ENCODE assay signal across 1 cellular context in the genomic region with DNA sequence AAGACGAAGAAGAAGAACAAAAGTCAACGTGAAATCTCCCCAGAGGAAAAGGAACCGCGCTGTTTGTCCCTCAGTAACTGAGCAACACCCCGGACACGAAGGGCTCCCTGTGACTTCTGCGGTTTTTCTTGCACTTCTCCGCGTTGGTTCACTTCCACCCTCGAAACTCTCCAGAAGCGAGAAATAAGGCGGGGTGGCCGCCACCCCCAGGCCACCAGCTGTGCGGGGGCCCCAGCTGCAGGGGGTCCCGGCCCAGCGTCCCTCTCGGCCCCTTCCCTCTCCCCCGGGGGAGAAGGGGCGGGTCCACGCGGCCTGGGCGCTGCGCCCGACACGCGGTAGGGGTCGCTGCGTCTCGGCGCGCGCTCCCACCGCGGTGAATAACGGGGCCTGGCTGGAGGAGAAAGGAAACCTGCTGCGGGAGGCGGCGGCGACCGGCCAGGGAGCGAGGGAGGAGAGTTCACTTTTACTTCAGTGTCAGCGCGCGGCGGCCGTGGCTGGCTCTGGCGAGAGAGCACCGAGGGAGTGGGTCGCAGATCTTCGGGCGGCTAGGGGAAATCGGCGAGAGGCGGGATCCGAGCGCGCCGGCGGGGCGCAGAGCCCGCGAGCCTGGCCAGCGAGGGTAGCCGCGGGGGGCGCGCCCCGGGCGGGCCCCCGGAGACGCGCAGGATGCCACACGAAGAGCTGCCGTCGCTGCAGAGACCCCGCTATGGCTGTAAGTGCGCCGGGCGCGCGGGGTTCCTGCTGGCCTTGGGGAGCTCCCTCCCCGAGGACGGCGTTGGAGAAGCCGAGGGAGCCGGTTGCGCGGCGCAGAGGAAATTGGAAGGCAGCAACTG.
TF ChIP-seq lines count a peak whose summit lies in the region.

A gene with protein sequence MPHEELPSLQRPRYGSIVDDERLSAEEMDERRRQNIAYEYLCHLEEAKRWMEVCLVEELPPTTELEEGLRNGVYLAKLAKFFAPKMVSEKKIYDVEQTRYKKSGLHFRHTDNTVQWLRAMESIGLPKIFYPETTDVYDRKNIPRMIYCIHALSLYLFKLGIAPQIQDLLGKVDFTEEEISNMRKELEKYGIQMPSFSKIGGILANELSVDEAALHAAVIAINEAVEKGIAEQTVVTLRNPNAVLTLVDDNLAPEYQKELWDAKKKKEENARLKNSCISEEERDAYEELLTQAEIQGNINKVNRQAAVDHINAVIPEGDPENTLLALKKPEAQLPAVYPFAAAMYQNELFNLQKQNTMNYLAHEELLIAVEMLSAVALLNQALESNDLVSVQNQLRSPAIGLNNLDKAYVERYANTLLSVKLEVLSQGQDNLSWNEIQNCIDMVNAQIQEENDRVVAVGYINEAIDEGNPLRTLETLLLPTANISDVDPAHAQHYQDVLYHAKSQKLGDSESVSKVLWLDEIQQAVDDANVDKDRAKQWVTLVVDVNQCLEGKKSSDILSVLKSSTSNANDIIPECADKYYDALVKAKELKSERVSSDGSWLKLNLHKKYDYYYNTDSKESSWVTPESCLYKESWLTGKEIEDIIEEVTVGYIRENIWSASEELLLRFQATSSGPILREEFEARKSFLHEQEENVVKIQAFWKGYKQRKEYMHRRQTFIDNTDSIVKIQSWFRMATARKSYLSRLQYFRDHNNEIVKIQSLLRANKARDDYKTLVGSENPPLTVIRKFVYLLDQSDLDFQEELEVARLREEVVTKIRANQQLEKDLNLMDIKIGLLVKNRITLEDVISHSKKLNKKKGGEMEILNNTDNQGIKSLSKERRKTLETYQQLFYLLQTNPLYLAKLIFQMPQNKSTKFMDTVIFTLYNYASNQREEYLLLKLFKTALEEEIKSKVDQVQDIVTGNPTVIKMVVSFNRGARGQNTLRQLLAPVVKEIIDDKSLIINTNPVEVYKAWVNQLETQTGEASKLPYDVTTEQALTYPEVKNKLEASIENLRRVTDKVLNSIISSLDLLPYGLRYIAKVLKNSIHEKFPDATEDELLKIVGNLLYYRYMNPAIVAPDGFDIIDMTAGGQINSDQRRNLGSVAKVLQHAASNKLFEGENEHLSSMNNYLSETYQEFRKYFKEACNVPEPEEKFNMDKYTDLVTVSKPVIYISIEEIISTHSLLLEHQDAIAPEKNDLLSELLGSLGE (N-terminal part only) (plus strand): TSS at position 406 of the 833 bp plus-strand sequence. CDS start 261 bp downstream, at position 667.

TF ChIP-seq in GM12878, 131 proteins besides CTCF, POLR2A, EP300 and RAD21 (continued from another document and continues in another):
- TF ChIP-seq EZH2 (IDR thresholded peaks at IDR 0.05; ENCODE audit: borderline replicate concordance, control insufficient read depth, low read depth, low read length) (no peak), RELB (IDR thresholded peaks at IDR 0.05; ENCODE audit: low read depth) (peak; percentile 89; the same call in 1 of the 2 replicates), HCFC1 (IDR thresholded peaks at IDR 0.05; ENCODE audit: low read length) (no peak), ZNF24 (IDR thresholded peaks at IDR 0.05) (peak; percentile 30; the same call in 1 of the 2 replicates), SMAD1 (IDR thresholded peaks at IDR 0.05; ENCODE audit: low read depth, partially characterized antibody) (no peak), TAF1 (IDR thresholded peaks at IDR 0.05; ENCODE audit: borderline replicate concordance, low read depth, low read length) (no peak), ZBTB33 (IDR thresholded peaks at IDR 0.05) (no peak), ASH2L (IDR thresholded peaks at IDR 0.05; ENCODE audit: borderline replicate concordance, low read depth) (0 out of 2 replicates have a peak, but pooled peaks have one; percentile 31), RAD51 (IDR thresholded peaks at IDR 0.05) (peak; percentile 17; the same call in 1 of the 2 replicates), IKZF2 (IDR thresholded peaks at IDR 0.05) (peak; percentile 84 to 86), KDM1A (IDR thresholded peaks at IDR 0.05; ENCODE audit: borderline replicate concordance) (no peak), PAX8 (IDR thresholded peaks at IDR 0.05) (no peak), ZSCAN29 (IDR thresholded peaks at IDR 0.05) (peak; percentile 82; the same call in 1 of the 2 replicates), CEBPB (IDR thresholded peaks at IDR 0.05; ENCODE audit: borderline replicate concordance in 1 of 2, low read depth in 2 of 2, low read length in 2 of 2) (no peak), CREB1 (IDR thresholded peaks at IDR 0.05; ENCODE audit: low read depth) (no peak), YBX1 (IDR thresholded peaks at IDR 0.05) (no peak), ETV6 (conservative IDR thresholded peaks at IDR 0.05 in 1 of 2, IDR thresholded peaks at IDR 0.05 in 1 of 2; ENCODE audit: borderline replicate concordance in 1 of 2, low read depth in 1 of 2) (0 out of 4 replicates have a peak, but pooled peaks of 1 of the 2 experiments have one; percentile 27), ZNF274 (IDR thresholded peaks at IDR 0.05; ENCODE audit: insufficient read depth, insufficient read length) (no peak), ESRRA (IDR thresholded peaks at IDR 0.05; ENCODE audit: low read length) (no peak), PAX5 (IDR thresholded peaks at IDR 0.05; ENCODE audit: borderline replicate concordance, low read depth, low read length) (peak; percentile 54; the same call in 1 of the 2 replicates), MLLT1 (IDR thresholded peaks at IDR 0.05) (peak; percentile 86), NBN (IDR thresholded peaks at IDR 0.05) (peak; percentile 98), IKZF1 (conservative IDR thresholded peaks at IDR 0.05) (peak; percentile 82), NFIC (IDR thresholded peaks at IDR 0.05; ENCODE audit: low read depth, low read length) (peak; percentile 32; the same call in 1 of the 2 replicates), BRCA1 (IDR thresholded peaks at IDR 0.05; ENCODE audit: low read depth, low read length) (no peak), MXI1 (IDR thresholded peaks at IDR 0.05; ENCODE audit: low read depth, low read length) (no peak), POLR2AphosphoS2 (IDR thresholded peaks at IDR 0.05; ENCODE audit: low read depth, low read length) (peak; percentile 38; the same call in 1 of the 2 replicates), SPI1 (IDR thresholded peaks at IDR 0.05; ENCODE audit: borderline replicate concordance, insufficient read depth, low read depth, low read length) (peak; percentile 44; the same call in 1 of the 2 replicates), HDAC6 (IDR thresholded peaks at IDR 0.05; ENCODE audit: unreplicated experiment) (peak; percentile 94), BHLHE40 (IDR thresholded peaks at IDR 0.05; ENCODE audit: borderline replicate concordance in 1 of 2, low read depth in 2 of 2, low read length in 1 of 2) (peak; percentile 11 to 69; a peak in 3 of 4 replicates), ZNF592 (IDR thresholded peaks at IDR 0.05) (peak; percentile 46; the same call in 1 of the 2 replicates), CREM (IDR thresholded peaks at IDR 0.05; ENCODE audit: low read depth) (peak; percentile 56; the same call in 1 of the 2 replicates), FOXM1 (IDR thresholded peaks at IDR 0.05; ENCODE audit: low read depth, low read length) (no peak), POU2F2 (IDR thresholded peaks at IDR 0.05; ENCODE audit: borderline replicate concordance, low read depth, low read length) (no peak), NRF1 (conservative IDR thresholded peaks at IDR 0.05; ENCODE audit: low read depth, low read length) (no peak), MYC (IDR thresholded peaks at IDR 0.05; ENCODE audit: insufficient read depth, insufficient read length, insufficient replicate concordance, low read length, severe bottlenecking) (no peak), TBL1XR1 (IDR thresholded peaks at IDR 0.05; ENCODE audit: low read depth, low read length) (peak; percentile 60)
- TF ChIP-seq, protein P1, sequence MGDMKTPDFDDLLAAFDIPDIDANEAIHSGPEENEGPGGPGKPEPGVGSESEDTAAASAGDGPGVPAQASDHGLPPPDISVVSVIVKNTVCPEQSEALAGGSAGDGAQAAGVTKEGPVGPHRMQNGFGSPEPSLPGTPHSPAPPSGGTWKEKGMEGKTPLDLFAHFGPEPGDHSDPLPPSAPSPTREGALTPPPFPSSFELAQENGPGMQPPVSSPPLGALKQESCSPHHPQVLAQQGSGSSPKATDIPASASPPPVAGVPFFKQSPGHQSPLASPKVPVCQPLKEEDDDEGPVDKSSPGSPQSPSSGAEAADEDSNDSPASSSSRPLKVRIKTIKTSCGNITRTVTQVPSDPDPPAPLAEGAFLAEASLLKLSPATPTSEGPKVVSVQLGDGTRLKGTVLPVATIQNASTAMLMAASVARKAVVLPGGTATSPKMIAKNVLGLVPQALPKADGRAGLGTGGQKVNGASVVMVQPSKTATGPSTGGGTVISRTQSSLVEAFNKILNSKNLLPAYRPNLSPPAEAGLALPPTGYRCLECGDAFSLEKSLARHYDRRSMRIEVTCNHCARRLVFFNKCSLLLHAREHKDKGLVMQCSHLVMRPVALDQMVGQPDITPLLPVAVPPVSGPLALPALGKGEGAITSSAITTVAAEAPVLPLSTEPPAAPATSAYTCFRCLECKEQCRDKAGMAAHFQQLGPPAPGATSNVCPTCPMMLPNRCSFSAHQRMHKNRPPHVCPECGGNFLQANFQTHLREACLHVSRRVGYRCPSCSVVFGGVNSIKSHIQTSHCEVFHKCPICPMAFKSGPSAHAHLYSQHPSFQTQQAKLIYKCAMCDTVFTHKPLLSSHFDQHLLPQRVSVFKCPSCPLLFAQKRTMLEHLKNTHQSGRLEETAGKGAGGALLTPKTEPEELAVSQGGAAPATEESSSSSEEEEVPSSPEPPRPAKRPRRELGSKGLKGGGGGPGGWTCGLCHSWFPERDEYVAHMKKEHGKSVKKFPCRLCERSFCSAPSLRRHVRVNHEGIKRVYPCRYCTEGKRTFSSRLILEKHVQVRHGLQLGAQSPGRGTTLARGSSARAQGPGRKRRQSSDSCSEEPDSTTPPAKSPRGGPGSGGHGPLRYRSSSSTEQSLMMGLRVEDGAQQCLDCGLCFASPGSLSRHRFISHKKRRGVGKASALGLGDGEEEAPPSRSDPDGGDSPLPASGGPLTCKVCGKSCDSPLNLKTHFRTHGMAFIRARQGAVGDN (IDR thresholded peaks at IDR 0.05) = no peak; the same call in 1 of the 2 replicates
